Comparison of ENCODE assay signal across 8 cellular contexts in the genomic region with DNA sequence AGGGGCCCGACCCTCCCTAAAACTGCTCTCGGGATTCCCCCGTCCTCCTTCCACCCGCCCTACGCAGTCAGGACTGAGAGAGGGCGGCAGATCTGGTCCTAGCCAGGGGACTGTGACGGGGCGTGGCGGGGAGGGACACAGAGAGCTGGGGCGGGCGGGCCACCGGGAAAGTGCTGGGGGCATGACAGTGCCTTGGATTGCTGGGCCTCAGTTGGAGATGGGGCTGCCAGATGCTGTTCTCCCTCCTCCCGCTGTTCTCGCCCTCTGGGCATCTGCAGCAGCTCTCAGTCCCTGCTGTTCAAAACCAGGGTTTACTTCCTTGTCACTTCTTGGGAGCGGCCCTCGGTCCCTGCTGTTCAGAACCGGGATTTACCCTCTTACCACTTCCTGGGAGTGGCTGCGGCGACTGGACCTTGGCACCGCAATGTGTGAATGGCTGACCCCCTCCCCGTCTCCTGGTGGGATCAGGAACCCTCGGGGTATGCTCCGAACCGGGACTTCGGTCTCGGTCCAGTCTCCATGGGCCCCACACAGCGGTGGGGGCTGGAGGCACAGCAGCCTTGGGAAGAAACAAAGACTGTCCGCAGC. TPM values are rescaled to one million over a fixed set of nuclear protein-coding genes. Genes with fewer than 3 reads are reported as not detected.
DNase-seq lines count a peak whose midpoint lies in the region; ATAC-seq and TF ChIP-seq lines count a peak whose summit lies in the region.

No MANE protein-coding gene starts in this region.

- in situ Hi-C loops in gastrocnemius medialis (cut with MboI; ENCODE audit: low sequenced_read_pairs in 4 of 4), result no loop called here

- 1% methylated on average over 26 of the region's 28 CpGs for WGBS in hepatocyte (ENCODE audit: low lambda C conversion rate, missing lambda C conversion rate)

- TF ChIP-seq CTCF in hepatocyte (IDR thresholded peaks at IDR 0.05; ENCODE audit: poor library complexity) (no peak), gastrocnemius medialis (IDR thresholded peaks at IDR 0.05 in 4 of 5, conservative IDR thresholded peaks at IDR 0.05 in 1 of 5) (no peak)

- no peaks in the 10 kb centered on the region for H3K9me2 ChIP-seq in hepatocyte (replicated peaks; ENCODE audit: insufficient read depth)

- peak overlapping the region; percentile 76 for H3K4me3 ChIP-seq in hepatocyte
- peak overlapping the region; percentile 58 to 76 (median 68) for H3K4me3 ChIP-seq in gastrocnemius medialis

- H3K27ac Mint-ChIP-seq in activated T-helper 17 cell treated with anti-CD3 and anti-CD28 coated beads, Interleukin-2, amount 50 U/mL, for 72 hours, result no peak overlapping the region

- peak overlapping the region; percentile 95 for H2AFZ ChIP-seq in hepatocyte

- TF ChIP-seq POLR2A in gastrocnemius medialis (IDR thresholded peaks at IDR 0.05), result no peak

- H4K20me1 ChIP-seq in hepatocyte (ENCODE audit: insufficient read depth, poor library complexity, severe bottlenecking), result peaks cover 3% of the 10 kb centered on the region

- peaks cover 31% of the 10 kb centered on the region for H3K4me1 Mint-ChIP-seq in activated T-cell treated with anti-CD3 and anti-CD28 coated beads, Interleukin-2, amount 50 U/mL, for 4 hours (ENCODE audit: low read depth)
- peaks cover 9% of the 10 kb centered on the region for H3K4me1 Mint-ChIP-seq in activated T-helper 17 cell treated with anti-CD3 and anti-CD28 coated beads, Interleukin-2, amount 50 U/mL, for 72 hours

- H3K4me1 ChIP-seq in hepatocyte (ENCODE audit: insufficient read depth) (peaks cover 43% of the 10 kb centered on the region), gastrocnemius medialis (peaks cover 15 to 25% of the 10 kb centered on the region in 2 donors)

- intact Hi-C loops in gastrocnemius medialis (cut with DNase I; ENCODE audit: low total_unique reads), result no loop called here

- peaks cover 6% of the 10 kb centered on the region for H3K79me2 ChIP-seq in hepatocyte

- H3K4me3 Mint-ChIP-seq in activated T-cell treated with anti-CD3 and anti-CD28 coated beads, Interleukin-2, amount 50 U/mL, for 4 hours, result peak overlapping the region; percentile 55
- peak overlapping the region; percentile 61 for H3K4me3 Mint-ChIP-seq in activated T-helper 17 cell treated with anti-CD3 and anti-CD28 coated beads, Interleukin-2, amount 50 U/mL, for 72 hours

- H3K27ac ChIP-seq in hepatocyte, result no peak overlapping the region
- H3K27ac ChIP-seq in gastrocnemius medialis, result peak overlapping the region; percentile 28 to 67 (median 40)

- peak overlapping the region; percentile 97 for H3K4me2 ChIP-seq in hepatocyte

- H3K36me3 ChIP-seq in hepatocyte (replicated peaks; ENCODE audit: insufficient read depth, low read depth) (no peaks in the 10 kb centered on the region), gastrocnemius medialis (no peaks in the 10 kb centered on the region)

- H3K36me3 Mint-ChIP-seq in activated T-cell treated with anti-CD3 and anti-CD28 coated beads, Interleukin-2, amount 50 U/mL, for 4 hours (ENCODE audit: insufficient read depth), result no peaks in the 10 kb centered on the region
- H3K36me3 Mint-ChIP-seq in activated T-helper 17 cell treated with anti-CD3 and anti-CD28 coated beads, Interleukin-2, amount 50 U/mL, for 72 hours (ENCODE audit: low read depth), result no peaks in the 10 kb centered on the region

- peaks cover 55% of the 10 kb centered on the region for H3K27me3 ChIP-seq in hepatocyte
- peaks cover 46 to 50% (median 49%) of the 10 kb centered on the region in 3 donors for H3K27me3 ChIP-seq in gastrocnemius medialis

- no peak for DNase-seq in activated T-cell treated with anti-CD3 and anti-CD28 coated beads, Interleukin-2, amount 50 U/mL, for 4 hours
- DNase-seq in activated T-cell treated with anti-CD3 and anti-CD28 coated beads for 4 hours (no peak), hepatocyte (ENCODE audit: low spot score) (peak; percentile 77), gastrocnemius medialis (peak; percentile 14 to 30), cortex of kidney (lab: John Stamatoyannopoulos, UW) (no peak)

- no peak for ATAC-seq in activated T-cell treated with anti-CD3 and anti-CD28 coated beads, Interleukin-2, amount 50 U/mL, for 4 hours
- no peak for ATAC-seq in activated T-helper 17 cell treated with anti-CD3 and anti-CD28 coated beads, Interleukin-2, amount 50 U/mL, for 72 hours (replicated peaks)
- peak in 1 of 2 donors; percentile 16 for ATAC-seq in gastrocnemius medialis
- no peak for ATAC-seq in GM18907 (IDR thresholded peaks at IDR 0.05; ENCODE audit: unreplicated experiment)
- no peak for ATAC-seq in HG02678 (IDR thresholded peaks at IDR 0.05; ENCODE audit: unreplicated experiment)

- no peaks in the 10 kb centered on the region for H3K9me3 Mint-ChIP-seq in activated T-cell treated with anti-CD3 and anti-CD28 coated beads, Interleukin-2, amount 50 U/mL, for 4 hours
- H3K9me3 Mint-ChIP-seq in activated T-helper 17 cell treated with anti-CD3 and anti-CD28 coated beads, Interleukin-2, amount 50 U/mL, for 72 hours, result no peaks in the 10 kb centered on the region

- H3K9me3 ChIP-seq in hepatocyte (ENCODE audit: low read depth), result no peaks in the 10 kb centered on the region
- no peaks in the 10 kb centered on the region for H3K9me3 ChIP-seq in gastrocnemius medialis

- peaks cover 25% of the 10 kb centered on the region for H3K27me3 Mint-ChIP-seq in activated T-cell treated with anti-CD3 and anti-CD28 coated beads, Interleukin-2, amount 50 U/mL, for 4 hours (ENCODE audit: low read depth)
- H3K27me3 Mint-ChIP-seq in activated T-helper 17 cell treated with anti-CD3 and anti-CD28 coated beads, Interleukin-2, amount 50 U/mL, for 72 hours, result peaks cover 15% of the 10 kb centered on the region

RNA-seq across cellular contexts. Expression of gene RPP25, which starts 1.8 kb away (rescaled TPM):
- 10 to 100 TPM; 10.7 to 15.1 (median 13.3) TPM for total RNA-seq in activated T-cell treated with anti-CD3 and anti-CD28 coated beads, Interleukin-2, amount 50 U/mL, for 4 hours
- 1 to 10 TPM; 2.4 to 9.6 TPM for total RNA-seq in activated T-helper 17 cell treated with anti-CD3 and anti-CD28 coated beads, Interleukin-2, amount 50 U/mL, for 72 hours
- 22.7 and 23.4 TPM in 2 replicates for total RNA-seq in hepatocyte
- 60.4 and 65.6 TPM in 2 replicates for polyA plus RNA-seq in hepatocyte
- 1 to 10 TPM; 1.0 to 5.1 (median 1.9) TPM for total RNA-seq in gastrocnemius medialis

RNA-seq across cellular contexts. Expression of gene COX5A, which starts 20.5 kb away (rescaled TPM):
- 100 to 1,000 TPM; 257 to 291 (median 290) TPM for total RNA-seq in activated T-cell treated with anti-CD3 and anti-CD28 coated beads, Interleukin-2, amount 50 U/mL, for 4 hours
- 100 to 1,000 TPM; 242 to 337 TPM for total RNA-seq in activated T-helper 17 cell treated with anti-CD3 and anti-CD28 coated beads, Interleukin-2, amount 50 U/mL, for 72 hours
- 151 and 197 TPM in 2 replicates for total RNA-seq in hepatocyte
- 404 and 449 TPM in 2 replicates for polyA plus RNA-seq in hepatocyte
- total RNA-seq in gastrocnemius medialis, result 100 to 1,000 TPM; 425 to 558 (median 512) TPM

RNA-seq across cellular contexts. Expression of gene SCAMP5, which starts 36.9 kb away (rescaled TPM):
- total RNA-seq in activated T-cell treated with anti-CD3 and anti-CD28 coated beads, Interleukin-2, amount 50 U/mL, for 4 hours, result 1 to 10 TPM in 2 of 3 donors, under 1 TPM in 1; 0.90 to 6.7 (median 1.8) TPM
- 1 to 10 TPM; 5.1 to 5.3 TPM for total RNA-seq in activated T-helper 17 cell treated with anti-CD3 and anti-CD28 coated beads, Interleukin-2, amount 50 U/mL, for 72 hours
- total RNA-seq in hepatocyte, result 17.8 and 18.8 TPM in 2 replicates
- polyA plus RNA-seq in hepatocyte, result 7.8 and 10.6 TPM in 2 replicates
- under 1 TPM in 1 of 4 donors, not detected in 3; 0.47 TPM for total RNA-seq in gastrocnemius medialis

RNA-seq across cellular contexts. Expression of gene FAM219B, which starts 51.8 kb away (rescaled TPM):
- total RNA-seq in activated T-cell treated with anti-CD3 and anti-CD28 coated beads, Interleukin-2, amount 50 U/mL, for 4 hours, result 10 to 100 TPM; 23.6 to 26.6 (median 26.4) TPM
- total RNA-seq in activated T-helper 17 cell treated with anti-CD3 and anti-CD28 coated beads, Interleukin-2, amount 50 U/mL, for 72 hours, result 10 to 100 TPM; 65.6 to 98.3 TPM
- total RNA-seq in hepatocyte, result 36.9 and 45.9 TPM in 2 replicates
- polyA plus RNA-seq in hepatocyte, result 34.5 and 35.9 TPM in 2 replicates
- total RNA-seq in gastrocnemius medialis, result 10 to 100 TPM; 28.2 to 32.9 (median 31.2) TPM

Comparison
In these comparisons a context has a peak if more than half of its experiments do, and no peak if none do; other contexts are left out.
1. DNase-seq: peak in hepatocyte (single experiment) and gastrocnemius medialis (2 of 2); none in activated T-cell treated with anti-CD3 and anti-CD28 coated beads, Interleukin-2, amount 50 U/mL, for 4 hours (single experiment), activated T-cell treated with anti-CD3 and anti-CD28 coated beads for 4 hours (single experiment) and cortex of kidney (single experiment).